Comparison of ENCODE assay signal across 24 cellular contexts in the genomic region with DNA sequence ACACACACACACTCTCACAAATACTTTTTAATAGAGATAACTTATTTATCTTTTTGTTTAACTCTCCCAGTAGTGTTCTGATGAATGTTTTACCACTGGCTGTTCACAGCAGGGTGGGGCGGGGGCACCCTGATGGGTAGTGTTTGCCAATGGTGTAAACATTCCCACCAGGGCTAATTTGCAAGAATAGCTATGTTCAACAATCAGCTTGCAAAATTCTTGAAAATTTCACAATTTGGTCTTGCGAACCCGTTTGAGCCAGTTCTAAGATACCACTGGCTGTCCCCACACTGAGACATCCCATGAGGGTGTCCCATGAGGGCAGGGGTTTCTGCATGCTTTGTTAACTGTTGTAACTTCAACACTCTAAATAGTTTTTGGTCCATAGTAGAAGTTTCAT.
DNase-seq lines count a peak whose midpoint lies in the region; ATAC-seq, FAIRE-seq and TF ChIP-seq lines count a peak whose summit lies in the region.
"Had no signal": no experiment of that assay in that cellular context is flagged by ENCODE, and none has a peak within 500 bp of the region (broad histone marks: within the 10 kb centered on the region; RNA-seq: fewer than 3 reads in every experiment).

No MANE protein-coding gene starts in this region.

- no peak overlapping the region for H3K9ac ChIP-seq in colonic mucosa (ENCODE audit: low read depth in 2 of 2, low read length in 2 of 2)
- H3K9ac ChIP-seq in HepG2 (ENCODE audit: insufficient read depth, low read depth, low read length): no peak overlapping the region
- H3K9ac ChIP-seq: BLaER1 treated with 17β-estradiol and CSF1 and Interleukin-3, amounts not matched to agents 10 nM and 100 nM had no signal

- TF ChIP-seq EP300 in HepG2 (IDR thresholded peaks at IDR 0.05; ENCODE audit: low read depth in 2 of 2, low read length in 2 of 2) (no peak), HepG2 (CRISPR knock-in tag; IDR thresholded peaks at IDR 0.05; ENCODE audit: borderline replicate concordance) (no peak)

- no peaks in the 10 kb centered on the region for H3K36me3 Mint-ChIP-seq in WTC11
- H3K36me3 Mint-ChIP-seq: CD8-positive, alpha-beta T cell had no signal

- H3K9me3 Mint-ChIP-seq in WTC11: peaks cover 10% of the 10 kb centered on the region
- H3K9me3 Mint-ChIP-seq: CD8-positive, alpha-beta T cell; GM23338; HFFc6 had no signal

- H3K27ac Mint-ChIP-seq in WTC11: no peak overlapping the region
- H3K27ac Mint-ChIP-seq: B cell; CD8-positive, alpha-beta T cell; GM23338; HFFc6; IgD-negative memory B cell had no signal

- no TSS peak for BruUV-seq in HepG2 (replicated peaks; lab: Mats Ljungman, UMichigan)

- H3K27ac ChIP-seq in HEK293 (ENCODE audit: extremely low read depth, low read depth, low read length): no peak overlapping the region
- H3K27ac ChIP-seq in colonic mucosa: no peak overlapping the region
- H3K27ac ChIP-seq in HepG2 (ENCODE audit: extremely low read length, insufficient read depth, low read length): no peak overlapping the region
- no peak overlapping the region for H3K27ac ChIP-seq in effector memory CD4-positive, alpha-beta T cell (ENCODE audit: insufficient read depth, low read length, poor library complexity, severe bottlenecking)

- POLR2A ChIA-PET in HEK293 (lab: Yijun Ruan, JAX) (no interaction called here), WTC11 (lab: Charles Lee) (no interaction called here), HepG2 (lab: Yijun Ruan, JAX) (no interaction called here)

- no peaks in the 10 kb centered on the region for H3K27me3 ChIP-seq in colonic mucosa
- H3K27me3 ChIP-seq in HepG2 (ENCODE audit: control insufficient read depth in 1 of 2, insufficient read depth in 2 of 2, low read length in 2 of 2): no peaks in the 10 kb centered on the region; a peak in 1 of 5 replicates
- H3K27me3 ChIP-seq in effector memory CD4-positive, alpha-beta T cell (replicated peaks; ENCODE audit: control insufficient read depth, insufficient read depth, low read length, poor library complexity, severe bottlenecking): no peaks in the 10 kb centered on the region
- H3K27me3 ChIP-seq: BLaER1 treated with 17β-estradiol and CSF1 and Interleukin-3, amounts not matched to agents 10 nM and 100 nM had no signal

- H3K9me3 ChIP-seq in HEK293 (ENCODE audit: control insufficient read depth, insufficient read depth, low read depth, low read length) (no peaks in the 10 kb centered on the region), colonic mucosa (no peaks in the 10 kb centered on the region), HepG2 (ENCODE audit: low read length) (no peaks in the 10 kb centered on the region)
- no peaks in the 10 kb centered on the region for H3K9me3 ChIP-seq in effector memory CD4-positive, alpha-beta T cell (ENCODE audit: control insufficient read depth, low read length)

- no peak for FAIRE-seq in HepG2 (lab: Jason Lieb, UNC)
- FAIRE-seq: GM12891, GM18507, H54, HTR-8/SVneo had no signal

- H3K27me3 Mint-ChIP-seq in WTC11 (ENCODE audit: low read depth): peaks cover 2% of the 10 kb centered on the region; the same call in 1 of the 2 replicates

- no peaks in the 10 kb centered on the region for H3K36me3 ChIP-seq in HEK293 (ENCODE audit: control insufficient read depth in 2 of 2, insufficient read depth in 1 of 2, low read length in 2 of 2)
- H3K36me3 ChIP-seq in colonic mucosa: no peaks in the 10 kb centered on the region
- H3K36me3 ChIP-seq in HepG2 (replicated peaks in 1 of 2; ENCODE audit: control insufficient read depth in 1 of 2, insufficient read depth in 2 of 2, low read length in 2 of 2): no peaks in the 10 kb centered on the region
- H3K36me3 ChIP-seq in effector memory CD4-positive, alpha-beta T cell (ENCODE audit: control insufficient read depth, insufficient read depth, low read length): no peaks in the 10 kb centered on the region
- H3K36me3 ChIP-seq: BLaER1 treated with 17β-estradiol and CSF1 and Interleukin-3, amounts not matched to agents 10 nM and 100 nM had no signal

- H3K4me3 Mint-ChIP-seq in WTC11: no peak overlapping the region
- H3K4me3 Mint-ChIP-seq: B cell; CD8-positive, alpha-beta T cell; GM23338; HFFc6; IgD-negative memory B cell had no signal

- in situ Hi-C loops in HepG2 (cut with HindIII; ENCODE audit: extremely low pct_ligation_motif_present, low pct_unique_long_range_greater_than_20kb): no loop called here

- WGBS in HepG2 (ENCODE audit: low lambda C conversion rate): 16% methylated on average over 3 of the region's 3 CpGs

- peaks cover 12% of the 10 kb centered on the region for H3K4me1 Mint-ChIP-seq in WTC11
- H3K4me1 Mint-ChIP-seq: B cell, IgD-negative memory B cell had no signal

- H3K4me3 ChIP-seq in HEK293 (ENCODE audit: low read depth, low read length) (no peak overlapping the region), colonic mucosa (no peak overlapping the region), HepG2 (replicated peaks in 1 of 3; ENCODE audit: insufficient read depth in 1 of 3, low read depth in 2 of 3, low read length in 3 of 3) (no peak overlapping the region)
- H3K4me3 ChIP-seq in effector memory CD4-positive, alpha-beta T cell (ENCODE audit: insufficient read depth, low read depth, low read length, poor library complexity, severe bottlenecking): no peak overlapping the region
- H3K4me3 ChIP-seq: BLaER1 treated with 17β-estradiol and CSF1 and Interleukin-3, amounts not matched to agents 10 nM and 100 nM; GM23338 had no signal

- no peaks in the 10 kb centered on the region for H3K79me2 ChIP-seq in HepG2 (ENCODE audit: insufficient read depth, low read length)

- TF ChIP-seq RAD21 in HepG2 (CRISPR knock-in tag; IDR thresholded peaks at IDR 0.05): no peak

- TF ChIP-seq CTCF in HEK293 (tag by site-specific recombination; IDR thresholded peaks at IDR 0.05) (no peak), WTC11 (IDR thresholded peaks at IDR 0.05) (no peak), colonic mucosa (IDR thresholded peaks at IDR 0.05) (no peak), HepG2 (CRISPR knock-in tag; IDR thresholded peaks at IDR 0.05) (no peak)

- CTCF ChIA-PET in HEK293 (lab: Yijun Ruan, JAX) (interaction anchor here (0.6 kb wide), 1 partner anchor 830 kb away, joined by 3 read pairs; no protein-coding TSS in a partner anchor), WTC11 (lab: Charles Lee) (no interaction called here), HepG2 (lab: Yijun Ruan, JAX; ENCODE audit: low intra/inter-chr PET ratio, low total read pairs) (no interaction called here)

- H4K20me1 ChIP-seq in HepG2 (ENCODE audit: insufficient read depth, low read length): no peaks in the 10 kb centered on the region
- H4K20me1 ChIP-seq: BLaER1 treated with 17β-estradiol and CSF1 and Interleukin-3, amounts not matched to agents 10 nM and 100 nM had no signal

- intact Hi-C loops in colonic mucosa (cut with DNase I) (no loop called here), HepG2 (cut with micrococcal nuclease; ENCODE audit: unreplicated experiment) (no loop called here)

- ATAC-seq in WTC11: no peak
- ATAC-seq in HepG2: peak; percentile 35; the same call in 1 of the 3 replicates
- no peak for ATAC-seq in HG03571 (IDR thresholded peaks at IDR 0.05; ENCODE audit: unreplicated experiment)
- ATAC-seq: CD8-positive, alpha-beta T cell; GM23338 had no signal

- no peak overlapping the region for H2AFZ ChIP-seq in HepG2 (ENCODE audit: low read length)
- H2AFZ ChIP-seq: GM23338 had no signal

- no peak for TF ChIP-seq POLR2A in HepG2 (IDR thresholded peaks at IDR 0.05; ENCODE audit: insufficient read depth in 1 of 2, low read depth in 2 of 2, low read length in 2 of 2)

- no peak overlapping the region for H3K4me2 ChIP-seq in HepG2 (ENCODE audit: low read depth, low read length)
- H3K4me2 ChIP-seq: BLaER1 treated with 17β-estradiol and CSF1 and Interleukin-3, amounts not matched to agents 10 nM and 100 nM; GM23338 had no signal

- DNase-seq in WTC11 (ENCODE audit: low spot score) (no peak), colonic mucosa (peak; percentile 2), HepG2 (ENCODE audit: low spot score) (no peak), NCI-H526 (lab: John Stamatoyannopoulos, UW) (no peak)
- no peak for DNase-seq in effector memory CD4-positive, alpha-beta T cell
- DNase-seq: 8988T; Calu3; CD8-positive, alpha-beta T cell; DMS 273 treated with DMSO at 0.1 percent for 48 hours; DMS53; DND-41; EL; HCEC 1CT; HFFc6 had no signal

- no peaks in the 10 kb centered on the region for H3K4me1 ChIP-seq in HEK293 (ENCODE audit: control insufficient read depth, insufficient read depth, low read length)
- H3K4me1 ChIP-seq in colonic mucosa: no peaks in the 10 kb centered on the region
- H3K4me1 ChIP-seq in HepG2 (ENCODE audit: insufficient read depth, low read length): no peaks in the 10 kb centered on the region
- no peaks in the 10 kb centered on the region for H3K4me1 ChIP-seq in effector memory CD4-positive, alpha-beta T cell (ENCODE audit: control insufficient read depth, insufficient read depth, low read length, poor library complexity, severe bottlenecking)
- H3K4me1 ChIP-seq: BLaER1 treated with 17β-estradiol and CSF1 and Interleukin-3, amounts not matched to agents 10 nM and 100 nM had no signal

TF ChIP-seq in HEK293, 187 proteins besides CTCF, POLR2A, EP300 and RAD21:
- peak; percentile 83 for TF ChIP-seq ZIC2 (tag by site-specific recombination; IDR thresholded peaks at IDR 0.05)
- no peak for TF ChIP-seq RBAK (tag by site-specific recombination; IDR thresholded peaks at IDR 0.05)

TF ChIP-seq in WTC11, 78 proteins besides CTCF, POLR2A, EP300 and RAD21:
- TF ChIP-seq ZNF423 (CRISPR knock-in tag; IDR thresholded peaks at IDR 0.05) (peak; percentile 63), TEAD4 (CRISPR knock-in tag; IDR thresholded peaks at IDR 0.05) (no peak)

TF ChIP-seq in HepG2, 621 proteins besides CTCF, POLR2A, EP300 and RAD21 (continues in another document):
- TF ChIP-seq SOX6 (IDR thresholded peaks at IDR 0.05) (no peak), SOX6 (CRISPR knock-in tag; IDR thresholded peaks at IDR 0.05) (peak; percentile 33; the same call in 1 of the 2 replicates), ZMYM3 (CRISPR knock-in tag; IDR thresholded peaks at IDR 0.05) (no peak), CEBPG (CRISPR knock-in tag; IDR thresholded peaks at IDR 0.05) (0 out of 2 replicates have a peak, but pooled peaks have one; percentile 13), CEBPB (IDR thresholded peaks at IDR 0.05; ENCODE audit: borderline replicate concordance, low read depth, low read length) (peak; percentile 35; the same call in 1 of the 2 replicates), HNF4A (CRISPR knock-in tag; IDR thresholded peaks at IDR 0.05) (peak; percentile 44)
